ENCODE assay signal across 33 cellular contexts in genomic region chr6:124607119-124607627, GRCh38.
"Had no signal": no experiment of that assay in that cellular context is flagged by ENCODE, and none has a peak within 500 bp of the region (broad histone marks: within the 10 kb centered on the region; RNA-seq: fewer than 3 reads in every experiment).

No MANE protein-coding gene starts in this region.

- H3K27me3 ChIP-seq: MG63 had no signal

- H3K9me3 ChIP-seq: MG63 had no signal

- H3K4me3 ChIP-seq: MG63 had no signal

- H3K36me3 ChIP-seq: MG63 had no signal

- DNase-seq: Karpas-422, Kasumi-1, MG63, MM.1S, MV-4-11, NCI-H1048, NCI-H1092, NCI-H1092 treated with DMSO at 0.1 percent for 48 hours, NCI-H1105, NCI-H1105 treated with DMSO at 0.1 percent for 48 hours, NCI-H1417, NCI-H1417 treated with DMSO at 0.1 percent for 48 hours, NCI-H1436, NCI-H1436 treated with DMSO at 0.1 percent for 48 hours, NCI-H146, NCI-H1694, NCI-H1694 treated with DMSO at 0.1 percent for 48 hours, NCI-H187, NCI-H187 treated with DMSO at 0.1 percent for 48 hours, NCI-H1930, NCI-H2029, NCI-H2029 treated with DMSO at 0.1 percent for 48 hours, NCI-H2081, NCI-H2081 treated with DMSO at 0.1 percent for 48 hours, NCI-H2107, NCI-H2171, NCI-H2171 treated with DMSO at 0.1 percent for 48 hours, NCI-H2227 treated with DMSO at 0.1 percent for 48 hours, NCI-H226, NCI-H345, NCI-H446, NCI-H510A, NCI-H510A treated with DMSO at 0.1 percent for 48 hours had no signal
